1 cellular context compared by ENCODE assay signal in genomic region chr22:37726240-37726887, GRCh38.
A peak's percentile ranks its signal among the peaks of the same experiment; 100 is the strongest.
TF ChIP-seq lines count a peak whose summit lies in the region.

No MANE protein-coding gene starts in this region.

TF ChIP-seq in K562, 482 proteins besides CTCF, POLR2A, EP300 and RAD21:
- TF ChIP-seq ZFP36 (IDR thresholded peaks at IDR 0.05; ENCODE audit: low read depth, low read length, partially characterized antibody) (peak; percentile 80), BCOR (IDR thresholded peaks at IDR 0.05) (0 out of 2 replicates have a peak, but pooled peaks have one; percentile 46), ATF3 (IDR thresholded peaks at IDR 0.05) (0 out of 2 replicates have a peak, but pooled peaks have one; percentile 11), ATF3 (CRISPR knock-in tag; conservative IDR thresholded peaks at IDR 0.05) (no peak), HEY1 (CRISPR knock-in tag; IDR thresholded peaks at IDR 0.05; ENCODE audit: borderline replicate concordance) (no peak), HMGN3 (IDR thresholded peaks at IDR 0.05; ENCODE audit: borderline replicate concordance, extremely low read depth, insufficient read length, low read depth, low read length) (no peak), RBM25 (IDR thresholded peaks at IDR 0.05; ENCODE audit: low read depth, low read length, severe bottlenecking) (peak; percentile 52), TFE3 (CRISPR knock-in tag; IDR thresholded peaks at IDR 0.05) (no peak)
TF ChIP-seq in K562: peak in this region for 4.
